ENCODE assay signal across 8 cellular contexts in genomic region chr7:100428199-100428966, GRCh38. TPM values are rescaled to one million over a fixed set of nuclear protein-coding genes. Genes with fewer than 3 reads are reported as not detected.
DNase-seq lines count a peak whose midpoint lies in the region; ATAC-seq and TF ChIP-seq lines count a peak whose summit lies in the region.

A gene with protein sequence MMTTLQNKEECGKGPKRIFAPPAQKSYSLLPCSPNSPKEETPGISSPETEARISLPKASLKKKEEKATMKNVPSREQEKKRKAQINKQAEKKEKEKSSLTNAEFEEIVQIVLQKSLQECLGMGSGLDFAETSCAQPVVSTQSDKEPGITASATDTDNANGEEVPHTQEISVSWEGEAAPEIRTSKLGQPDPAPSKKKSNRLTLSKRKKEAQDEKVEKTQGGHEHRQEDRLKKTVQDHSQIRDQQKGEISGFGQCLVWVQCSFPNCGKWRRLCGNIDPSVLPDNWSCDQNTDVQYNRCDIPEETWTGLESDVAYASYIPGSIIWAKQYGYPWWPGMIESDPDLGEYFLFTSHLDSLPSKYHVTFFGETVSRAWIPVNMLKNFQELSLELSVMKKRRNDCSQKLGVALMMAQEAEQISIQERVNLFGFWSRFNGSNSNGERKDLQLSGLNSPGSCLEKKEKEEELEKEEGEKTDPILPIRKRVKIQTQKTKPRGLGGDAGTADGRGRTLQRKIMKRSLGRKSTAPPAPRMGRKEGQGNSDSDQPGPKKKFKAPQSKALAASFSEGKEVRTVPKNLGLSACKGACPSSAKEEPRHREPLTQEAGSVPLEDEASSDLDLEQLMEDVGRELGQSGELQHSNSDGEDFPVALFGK (minus strand): TSS chr7:100428703. CDS start chr7:100420649, 8,054 bp downstream.

- H3K4me1 Mint-ChIP-seq in T-helper 17 cell (peaks cover 33% of the 10 kb centered on the region), progenitor cell of endocrine pancreas (ENCODE audit: low read depth) (peaks cover 13% of the 10 kb centered on the region)

- no peak for TF ChIP-seq CTCF in GM13976 (IDR thresholded peaks at IDR 0.05; ENCODE audit: borderline replicate concordance, control extremely low read depth, extremely low read depth, insufficient read depth, missing control alignments)
- TF ChIP-seq CTCF in progenitor cell of endocrine pancreas (IDR thresholded peaks at IDR 0.05; ENCODE audit: unreplicated experiment), result no peak

- no peaks in the 10 kb centered on the region for H3K36me3 Mint-ChIP-seq in T-helper 17 cell (ENCODE audit: low read depth)
- H3K36me3 Mint-ChIP-seq in progenitor cell of endocrine pancreas (ENCODE audit: insufficient read depth), result peaks cover 2% of the 10 kb centered on the region

- no peaks in the 10 kb centered on the region for H3K9me3 ChIP-seq in T-helper 17 cell (ENCODE audit: control insufficient read depth, low read length, poor library complexity, severe bottlenecking)

- peak within 1 kb of the TSS; percentile 91 for H3K4me3 Mint-ChIP-seq in T-helper 17 cell
- H3K4me3 Mint-ChIP-seq in progenitor cell of endocrine pancreas (ENCODE audit: low read depth), result peak within 1 kb of the TSS; percentile 98

- peak within 1 kb of the TSS; percentile 98 for H3K27ac Mint-ChIP-seq in T-helper 17 cell
- peak within 1 kb of the TSS; percentile 100 for H3K27ac Mint-ChIP-seq in progenitor cell of endocrine pancreas

- in situ Hi-C loops in GM13976 (cut with MboI; ENCODE audit: low sequenced_read_pairs, unreplicated experiment), result no loop called here

- no peaks in the 10 kb centered on the region for H3K9me3 Mint-ChIP-seq in progenitor cell of endocrine pancreas (ENCODE audit: low read depth)

- ATAC-seq in HG02884 (IDR thresholded peaks at IDR 0.05; ENCODE audit: unreplicated experiment), result peak; percentile 40
- ATAC-seq in T-helper 17 cell, result peak; percentile 64
- peak; percentile 73 for ATAC-seq in left ventricle myocardium superior

- DNase-seq in GM13976 (ENCODE audit: low spot score), result peak; percentile 93
- DNase-seq in NCI-H1694 (lab: John Stamatoyannopoulos, UW), result peak; percentile 92
- DNase-seq in T-helper 17 cell, result peak; percentile 90 to 96 (median 94)
- DNase-seq in left ventricle myocardium superior, result peak; percentile 97
- peak; percentile 86 for DNase-seq in progenitor cell of endocrine pancreas (ENCODE audit: low spot score, unreplicated experiment)
- peak; percentile 97 for DNase-seq in ureter (ENCODE audit: low spot score)

- H3K27ac ChIP-seq in angular gyrus (ENCODE audit: low read depth, low read length), result peak within 1 kb of the TSS; percentile 100

- H3K27me3 Mint-ChIP-seq in T-helper 17 cell (no peaks in the 10 kb centered on the region), progenitor cell of endocrine pancreas (no peaks in the 10 kb centered on the region)

- intact Hi-C loops in left ventricle myocardium superior (cut with micrococcal nuclease), result no loop called here

RNA-seq across cellular contexts. Expression of the gene that starts here (rescaled TPM):
- 1 to 10 TPM; 5.1 TPM for total RNA-seq in T-helper 17 cell
- 4.2 TPM for total RNA-seq in left ventricle myocardium superior
- 2.5 and 3.8 TPM in 2 replicates for total RNA-seq in progenitor cell of endocrine pancreas
- total RNA-seq in ureter, result 4.3 TPM

Comparison
In these comparisons a context has a peak if more than half of its experiments do, and no peak if none do; other contexts are left out.
1. Peak in every context shown above with its lines: DNase-seq, ATAC-seq and H3K27ac ChIP-seq.